Comparison of ENCODE assay signal across 8 cellular contexts in the genomic region with DNA sequence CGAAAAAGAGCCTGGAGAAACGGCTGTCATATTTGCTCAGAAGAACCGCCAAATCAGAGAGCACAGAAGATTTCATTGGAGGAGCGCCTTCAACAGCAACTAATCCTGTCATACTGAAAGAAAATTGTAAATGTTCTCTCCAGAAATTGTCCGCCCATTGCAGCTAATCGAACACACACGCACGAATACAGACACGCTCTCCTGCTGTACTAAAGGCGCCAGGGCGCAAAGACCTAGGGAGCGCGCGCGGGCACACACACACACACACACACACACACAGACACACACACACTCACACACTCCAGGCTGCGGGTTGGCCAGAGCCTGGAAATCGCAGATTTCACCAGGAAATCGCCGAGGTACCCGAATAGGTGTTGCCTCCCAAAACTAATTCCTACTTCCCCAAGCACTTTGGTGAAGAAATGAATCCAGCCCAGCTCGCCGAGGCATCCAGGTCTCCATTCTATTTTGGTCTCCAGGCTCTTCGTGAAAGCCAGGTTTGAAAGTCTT. TPM values are rescaled to one million over a fixed set of nuclear protein-coding genes. Genes with fewer than 3 reads are reported as not detected.
DNase-seq lines count a peak whose midpoint lies in the region; FAIRE-seq and TF ChIP-seq lines count a peak whose summit lies in the region.

A gene (plus strand): TSS at position 157 of the 510 bp plus-strand sequence. CDS start 146,214 bp downstream, outside the sequence.

- no peaks in the 10 kb centered on the region for H3K9me2 ChIP-seq in hepatocyte (replicated peaks; ENCODE audit: insufficient read depth)

- 5% methylated on average over 23 of the region's 23 CpGs for WGBS in hepatocyte (ENCODE audit: low lambda C conversion rate, missing lambda C conversion rate)

- H3K27ac Mint-ChIP-seq in astrocyte (ENCODE audit: unreplicated experiment): no peak within 1 kb of the TSS

- no peaks in the 10 kb centered on the region for H3K36me3 Mint-ChIP-seq in astrocyte (ENCODE audit: low read depth, unreplicated experiment)

- DNase-seq in HFF-Myc (ENCODE audit: extremely low read depth, low read depth) (no peak), astrocyte (ENCODE audit: low read depth) (peak; percentile 69), hepatocyte (ENCODE audit: low spot score) (no peak), skeletal muscle cell (ENCODE audit: low read depth) (no peak), kidney tubule cell (ENCODE audit: low spot score) (no peak), GM12891 (ENCODE audit: insufficient read length, low spot score) (no peak)
- no peak for DNase-seq in activated effector memory CD4-positive, alpha-beta T cell treated with Interleukin-2 at 50 U/mL for 16 hours
- no peak for DNase-seq in stimulated activated CD4-positive, alpha-beta T cell treated with anti-CD3 and anti-CD28 coated beads, Interleukin-4, amount 100 ng/mL, for 24 hours

- no peak for TF ChIP-seq POLR2A in GM12891 (IDR thresholded peaks at IDR 0.05; ENCODE audit: low read depth, low read length)

- H3K9me3 Mint-ChIP-seq in astrocyte (ENCODE audit: unreplicated experiment): no peaks in the 10 kb centered on the region

- peak within 1 kb of the TSS; percentile 41 for H3K9ac ChIP-seq in astrocyte (ENCODE audit: low read length)

- H3K4me1 Mint-ChIP-seq in astrocyte (ENCODE audit: low read depth, unreplicated experiment): peaks cover 13% of the 10 kb centered on the region

- peaks cover 73% of the 10 kb centered on the region for H3K27me3 Mint-ChIP-seq in astrocyte (ENCODE audit: low read depth, unreplicated experiment)

- H3K27ac ChIP-seq in astrocyte (ENCODE audit: low read depth, low read length): no peak within 1 kb of the TSS
- no peak within 1 kb of the TSS for H3K27ac ChIP-seq in hepatocyte

- H3K79me2 ChIP-seq in astrocyte (ENCODE audit: insufficient read depth, low read length) (no peaks in the 10 kb centered on the region), hepatocyte (no peaks in the 10 kb centered on the region)

- H3K4me2 ChIP-seq in astrocyte (ENCODE audit: low read length) (peak within 1 kb of the TSS; percentile 98), hepatocyte (peak within 1 kb of the TSS; percentile 93)

- H3K4me1 ChIP-seq in astrocyte (ENCODE audit: insufficient read depth, low read length) (peaks cover 21% of the 10 kb centered on the region), hepatocyte (ENCODE audit: insufficient read depth) (peaks cover 14% of the 10 kb centered on the region)

- H2AFZ ChIP-seq in astrocyte (ENCODE audit: low read depth, low read length) (peak within 1 kb of the TSS; percentile 66), hepatocyte (no peak within 1 kb of the TSS)

- H4K20me1 ChIP-seq in astrocyte (ENCODE audit: insufficient read depth, low read length): no peaks in the 10 kb centered on the region
- H4K20me1 ChIP-seq in hepatocyte (ENCODE audit: insufficient read depth, poor library complexity, severe bottlenecking): no peaks in the 10 kb centered on the region

- peak within 1 kb of the TSS; percentile 81 for H3K4me3 Mint-ChIP-seq in astrocyte (ENCODE audit: unreplicated experiment)

- peaks cover 46% of the 10 kb centered on the region for H3K27me3 ChIP-seq in astrocyte (ENCODE audit: insufficient read depth, low read length)
- peaks cover 72% of the 10 kb centered on the region for H3K27me3 ChIP-seq in hepatocyte

- TF ChIP-seq CTCF in HFF-Myc (IDR thresholded peaks at IDR 0.05; ENCODE audit: low read depth, low read length, missing control alignments) (no peak), astrocyte (IDR thresholded peaks at IDR 0.05; ENCODE audit: insufficient read depth, low read depth, low read length) (no peak), hepatocyte (IDR thresholded peaks at IDR 0.05; ENCODE audit: poor library complexity) (no peak)

- FAIRE-seq in astrocyte (lab: Jason Lieb, UNC) (no peak), GM12891 (lab: Jason Lieb, UNC) (no peak)

- H3K9me3 ChIP-seq in astrocyte (ENCODE audit: insufficient read depth, low read depth, low read length) (no peaks in the 10 kb centered on the region), hepatocyte (ENCODE audit: low read depth) (no peaks in the 10 kb centered on the region)

- H3K4me3 ChIP-seq in HFF-Myc (replicated peaks; ENCODE audit: low read depth, low read length) (peak within 1 kb of the TSS; percentile 36), astrocyte (ENCODE audit: insufficient read depth, low read depth, low read length) (peak within 1 kb of the TSS; percentile 57), hepatocyte (peak within 1 kb of the TSS; percentile 44), skeletal muscle cell (ENCODE audit: low read depth, low read length) (peak within 1 kb of the TSS; percentile 46)

- H3K36me3 ChIP-seq in astrocyte (ENCODE audit: insufficient read depth, low read length): no peaks in the 10 kb centered on the region
- H3K36me3 ChIP-seq in hepatocyte (replicated peaks; ENCODE audit: insufficient read depth, low read depth): no peaks in the 10 kb centered on the region

TF ChIP-seq in GM12891, 5 proteins besides CTCF, POLR2A, EP300 and RAD21:
- TF ChIP-seq POLR2AphosphoS5 (IDR thresholded peaks at IDR 0.05; ENCODE audit: low read depth, low read length): no peak
- TF ChIP-seq POU2F2 (IDR thresholded peaks at IDR 0.05; ENCODE audit: low read depth, low read length): no peak
- no peak for TF ChIP-seq PAX5 (IDR thresholded peaks at IDR 0.05; ENCODE audit: insufficient read depth, low read length, severe bottlenecking)
- TF ChIP-seq TAF1 (IDR thresholded peaks at IDR 0.05; ENCODE audit: low read depth, low read length): no peak
- TF ChIP-seq SPI1 (IDR thresholded peaks at IDR 0.05; ENCODE audit: low read depth, low read length): no peak

RNA-seq across cellular contexts. Expression of the gene that starts here (rescaled TPM):
- total RNA-seq in astrocyte (not detected in 2 replicates), hepatocyte (5.3 and 7.5 TPM in 2 replicates)
- polyA plus RNA-seq in hepatocyte: 2.3 and 3.4 TPM in 2 replicates
- not detected for polyA plus RNA-seq in GM12891 (2012; ENCODE audit: low read depth, missing spikeins)

Comparison
In these comparisons a context has a peak if more than half of its experiments do, and no peak if none do; other contexts are left out.
1. Peak in DNase-seq, H3K4me3 ChIP-seq, H3K9ac ChIP-seq and H3K4me2 ChIP-seq in astrocyte; RNA of the gene not detected or under 1 TPM.